Comparison of ENCODE assay signal across 8 cellular contexts in the genomic region with DNA sequence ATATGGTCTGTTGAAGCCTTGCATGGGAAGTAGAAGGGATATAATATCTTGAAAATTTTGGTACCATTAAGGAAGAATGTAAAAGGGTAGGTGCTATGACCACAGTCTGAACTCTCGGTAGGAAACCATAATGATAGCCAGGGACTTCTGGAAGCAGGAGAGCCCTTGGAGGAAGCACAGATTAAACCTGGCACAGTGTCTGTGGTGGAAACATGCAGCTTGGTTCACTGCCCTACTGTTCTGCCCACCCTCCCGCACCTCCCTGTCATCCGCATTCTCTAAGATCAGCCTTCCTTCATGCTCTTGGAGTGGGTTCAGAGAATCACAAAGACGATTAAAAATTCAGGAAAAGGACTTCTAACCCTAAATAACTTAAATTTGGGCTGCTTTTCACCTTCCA.
"Had no signal": no experiment of that assay in that cellular context is flagged by ENCODE, and none has a peak within 500 bp of the region (broad histone marks: within the 10 kb centered on the region; RNA-seq: fewer than 3 reads in every experiment).

No MANE protein-coding gene starts in this region.

- DNase-seq: GM23248, GOT3, H7, HFFc6 had no signal

- ATAC-seq: HCT116, HepG2 had no signal

- H3K27ac ChIP-seq: GM23248, HL-60 had no signal

- H3K4me3 ChIP-seq: GM23248, HAP-1 had no signal

- H3K36me3 ChIP-seq: HAP-1 had no signal

- H3K9me3 ChIP-seq: HAP-1 had no signal
